ENCODE assay signal across 32 cellular contexts in genomic region chr1:39043513-39043912, GRCh38. TPM values are rescaled to one million over a fixed set of nuclear protein-coding genes. Genes with fewer than 3 reads are reported as not detected.
DNase-seq lines count a peak whose midpoint lies in the region; ATAC-seq and TF ChIP-seq lines count a peak whose summit lies in the region.
"Had no signal": no experiment of that assay in that cellular context is flagged by ENCODE, and none has a peak within 500 bp of the region (broad histone marks: within the 10 kb centered on the region; RNA-seq: fewer than 3 reads in every experiment).

No MANE protein-coding gene starts in this region.

- H3K36me3 Mint-ChIP-seq in activated T-helper 17 cell treated with anti-CD3 and anti-CD28 coated beads, Interleukin-2, amount 50 U/mL, for 72 hours (ENCODE audit: low read depth), result peaks cover 29% of the 10 kb centered on the region
- H3K36me3 Mint-ChIP-seq in stimulated activated memory B cell treated with anti-CD40 and anti-IgM and Interleukin-4, amounts not matched to agents 10 μg/mL and 1 μg/mL and 100 μg/mL, for 72 hours, result peaks cover 42% of the 10 kb centered on the region

- no peak for TF ChIP-seq CTCF in A673 (conservative IDR thresholded peaks at IDR 0.05; ENCODE audit: low read depth, low read length)

- no TSS peak for BruUV-seq in A673 (replicated peaks; lab: Mats Ljungman, UMichigan)

- H3K27me3 ChIP-seq in effector memory CD4-positive, alpha-beta T cell (replicated peaks; ENCODE audit: control insufficient read depth, insufficient read depth, low read length, poor library complexity, severe bottlenecking), result no peaks in the 10 kb centered on the region
- H3K27me3 ChIP-seq in A673 (replicated peaks; ENCODE audit: insufficient read depth, low read depth, low read length, poor library complexity), result no peaks in the 10 kb centered on the region
- H3K27me3 ChIP-seq: ascending aorta, cardiac muscle cell, gastroesophageal sphincter, upper lobe of left lung had no signal

- H3K4me3 ChIP-seq in effector memory CD4-positive, alpha-beta T cell (ENCODE audit: insufficient read depth, low read depth, low read length, poor library complexity, severe bottlenecking), result no peak overlapping the region
- H3K4me3 ChIP-seq in A673 (ENCODE audit: low read depth, low read length, poor library complexity, severe bottlenecking), result no peak overlapping the region
- H3K4me3 ChIP-seq: ascending aorta, cardiac muscle cell, gastroesophageal sphincter, prostate gland, upper lobe of left lung had no signal

- intact Hi-C loops in A673 (cut with micrococcal nuclease; ENCODE audit: unreplicated experiment), result no loop called here

- no peak for ATAC-seq in activated T-helper 17 cell treated with anti-CD3 and anti-CD28 coated beads, Interleukin-2, amount 50 U/mL, for 72 hours (replicated peaks)
- ATAC-seq in stimulated activated memory B cell treated with anti-CD40 and anti-IgM and Interleukin-4, amounts not matched to agents 10 μg/mL and 1 μg/mL and 100 μg/mL, for 72 hours, result no peak
- no peak for ATAC-seq in GM18861 (IDR thresholded peaks at IDR 0.05; ENCODE audit: unreplicated experiment)
- ATAC-seq: activated CD8-positive, alpha-beta memory T cell treated with anti-CD3 and anti-CD28 coated beads, Interleukin-2, amount 10 ng/mL, durations not matched to agents 7 days and 5 days; gastroesophageal sphincter; left colon; sciatic nerve; SK-N-SH treated with all-trans-retinoic acid at 6 μM for 48 hours had no signal

- H3K9me3 ChIP-seq in effector memory CD4-positive, alpha-beta T cell (ENCODE audit: control insufficient read depth, low read length), result no peaks in the 10 kb centered on the region
- H3K9me3 ChIP-seq in A673 (ENCODE audit: low read depth, low read length, poor library complexity, severe bottlenecking), result no peaks in the 10 kb centered on the region
- H3K9me3 ChIP-seq: ascending aorta, gastroesophageal sphincter, prostate gland, upper lobe of left lung had no signal

- H3K27me3 Mint-ChIP-seq in activated T-helper 17 cell treated with anti-CD3 and anti-CD28 coated beads, Interleukin-2, amount 50 U/mL, for 72 hours, result no peaks in the 10 kb centered on the region
- H3K27me3 Mint-ChIP-seq in stimulated activated memory B cell treated with anti-CD40 and anti-IgM and Interleukin-4, amounts not matched to agents 10 μg/mL and 1 μg/mL and 100 μg/mL, for 72 hours, result no peaks in the 10 kb centered on the region
- H3K27me3 Mint-ChIP-seq: activated CD8-positive, alpha-beta memory T cell treated with anti-CD3 and anti-CD28 coated beads, Interleukin-2, amount 10 ng/mL, durations not matched to agents 7 days and 5 days; activated naive CD8-positive, alpha-beta T cell; CD8-positive, alpha-beta memory T cell had no signal

- H3K9me3 Mint-ChIP-seq in activated T-helper 17 cell treated with anti-CD3 and anti-CD28 coated beads, Interleukin-2, amount 50 U/mL, for 72 hours, result no peaks in the 10 kb centered on the region
- peaks cover 3% of the 10 kb centered on the region for H3K9me3 Mint-ChIP-seq in stimulated activated memory B cell treated with anti-CD40 and anti-IgM and Interleukin-4, amounts not matched to agents 10 μg/mL and 1 μg/mL and 100 μg/mL, for 72 hours
- H3K9me3 Mint-ChIP-seq: CD8-positive, alpha-beta memory T cell; immature natural killer cell had no signal

- CTCF ChIA-PET in A673 (lab: Charles Lee), result no interaction called here

- H3K27ac Mint-ChIP-seq in activated T-helper 17 cell treated with anti-CD3 and anti-CD28 coated beads, Interleukin-2, amount 50 U/mL, for 72 hours, result peak overlapping the region; percentile 34
- H3K27ac Mint-ChIP-seq in stimulated activated memory B cell treated with anti-CD40 and anti-IgM and Interleukin-4, amounts not matched to agents 10 μg/mL and 1 μg/mL and 100 μg/mL, for 72 hours, result peak overlapping the region; percentile 57
- H3K27ac Mint-ChIP-seq: activated CD8-positive, alpha-beta memory T cell treated with anti-CD3 and anti-CD28 coated beads, Interleukin-2, amount 10 ng/mL, durations not matched to agents 7 days and 5 days had no signal

- DNase-seq in GF-D8 (lab: John Stamatoyannopoulos, UW) (peak; percentile 19), MV-4-11 (lab: John Stamatoyannopoulos, UW) (peak; percentile 81), A673 (ENCODE audit: low spot score) (no peak)
- no peak for DNase-seq in effector memory CD4-positive, alpha-beta T cell
- DNase-seq: activated CD4-positive, CD25-positive, alpha-beta regulatory T cell; activated CD8-positive, alpha-beta memory T cell treated with anti-CD3 and anti-CD28 coated beads, Interleukin-2, amount 10 ng/mL, durations not matched to agents 7 days and 5 days; activated T-cell treated with anti-CD3 and anti-CD28 coated beads, Interleukin-2, amount 50 U/mL, for 48 hours; CD8-positive, alpha-beta memory T cell; cortex of kidney; DMS 273 treated with DMSO at 0.1 percent for 48 hours; GOT3; hypothalamus; immature natural killer cell; IMR-90; left colon; mammary epithelial cell; NCI-H1105 treated with DMSO at 0.1 percent for 48 hours; NCI-H2029 treated with DMSO at 0.1 percent for 48 hours; NCI-H345; stimulated activated CD4-positive, alpha-beta T cell treated with anti-CD3 and anti-CD28 coated beads, Interleukin-12 subunit alpha, Interleukin-12 subunit beta, amount 100 ng/mL, for 4 hours; stimulated activated CD4-positive, alpha-beta T cell treated with anti-CD3 and anti-CD28 coated beads, Interleukin-4, amount 100 ng/mL, for 1 hour; upper lobe of left lung had no signal

- H3K27ac ChIP-seq in effector memory CD4-positive, alpha-beta T cell (ENCODE audit: insufficient read depth, low read length, poor library complexity, severe bottlenecking), result no peak overlapping the region
- H3K27ac ChIP-seq in A673 (ENCODE audit: low read depth, low read length, poor library complexity, severe bottlenecking), result no peak overlapping the region
- H3K27ac ChIP-seq: ascending aorta, cardiac muscle cell, gastroesophageal sphincter, prostate gland, upper lobe of left lung had no signal

- H3K4me3 Mint-ChIP-seq in activated T-helper 17 cell treated with anti-CD3 and anti-CD28 coated beads, Interleukin-2, amount 50 U/mL, for 72 hours, result no peak overlapping the region
- no peak overlapping the region for H3K4me3 Mint-ChIP-seq in stimulated activated memory B cell treated with anti-CD40 and anti-IgM and Interleukin-4, amounts not matched to agents 10 μg/mL and 1 μg/mL and 100 μg/mL, for 72 hours
- H3K4me3 Mint-ChIP-seq: activated CD8-positive, alpha-beta memory T cell treated with anti-CD3 and anti-CD28 coated beads, Interleukin-2, amount 10 ng/mL, durations not matched to agents 7 days and 5 days; activated naive CD8-positive, alpha-beta T cell; CD8-positive, alpha-beta memory T cell; immature natural killer cell had no signal

- H3K4me1 Mint-ChIP-seq in activated T-helper 17 cell treated with anti-CD3 and anti-CD28 coated beads, Interleukin-2, amount 50 U/mL, for 72 hours, result peaks cover 5% of the 10 kb centered on the region
- H3K4me1 Mint-ChIP-seq in stimulated activated memory B cell treated with anti-CD40 and anti-IgM and Interleukin-4, amounts not matched to agents 10 μg/mL and 1 μg/mL and 100 μg/mL, for 72 hours, result peaks cover 12% of the 10 kb centered on the region
- H3K4me1 Mint-ChIP-seq: immature natural killer cell had no signal

- POLR2A ChIA-PET in A673 (lab: Charles Lee; ENCODE audit: low non-redundant PET), result no interaction called here

- no peaks in the 10 kb centered on the region for H3K4me1 ChIP-seq in effector memory CD4-positive, alpha-beta T cell (ENCODE audit: control insufficient read depth, insufficient read depth, low read length, poor library complexity, severe bottlenecking)
- H3K4me1 ChIP-seq in A673 (ENCODE audit: insufficient read depth, low read length, poor library complexity, severe bottlenecking), result no peaks in the 10 kb centered on the region
- H3K4me1 ChIP-seq: ascending aorta, prostate gland, upper lobe of left lung had no signal

- no peaks in the 10 kb centered on the region for H3K36me3 ChIP-seq in effector memory CD4-positive, alpha-beta T cell (ENCODE audit: control insufficient read depth, insufficient read depth, low read length)
- no peaks in the 10 kb centered on the region for H3K36me3 ChIP-seq in A673 (ENCODE audit: insufficient read depth, low read length, poor library complexity, severe bottlenecking)
- H3K36me3 ChIP-seq: prostate gland had no signal

RNA-seq across cellular contexts. Expression of gene NDUFS5, which starts 17.4 kb away (rescaled TPM):
- 100 to 1,000 TPM; 114 to 199 TPM for total RNA-seq in activated T-helper 17 cell treated with anti-CD3 and anti-CD28 coated beads, Interleukin-2, amount 50 U/mL, for 72 hours
- 279 and 284 TPM in 2 replicates for total RNA-seq in A673 (2021)

RNA-seq across cellular contexts. Expression of gene AKIRIN1, which starts 52.4 kb away (rescaled TPM):
- 10 to 100 TPM; 52.2 to 54.1 TPM for total RNA-seq in activated T-helper 17 cell treated with anti-CD3 and anti-CD28 coated beads, Interleukin-2, amount 50 U/mL, for 72 hours
- 76.3 and 87.0 TPM in 2 replicates for total RNA-seq in A673 (2021)

Comparison
In these comparisons a context has a peak if more than half of its experiments do, and no peak if none do; other contexts are left out.
1. DNase-seq: peak in GF-D8 (single experiment) and MV-4-11 (single experiment); none in effector memory CD4-positive, alpha-beta T cell (0 of 3) and A673 (single experiment).